Comparison of ENCODE assay signal across 25 cellular contexts in genomic region chr2:24452499-24452878, GRCh38. TPM values are rescaled to one million over a fixed set of nuclear protein-coding genes. Genes with fewer than 3 reads are reported as not detected.
DNase-seq lines count a peak whose midpoint lies in the region; ATAC-seq, FAIRE-seq and TF ChIP-seq lines count a peak whose summit lies in the region.
"Had no signal": no experiment of that assay in that cellular context is flagged by ENCODE, and none has a peak within 500 bp of the region (broad histone marks: within the 10 kb centered on the region; RNA-seq: fewer than 3 reads in every experiment).

No MANE protein-coding gene starts in this region.

- H3K9me3 ChIP-seq in K562 (replicated peaks; ENCODE audit: control insufficient read depth, insufficient read depth, low read depth, low read length): peaks cover 15% of the 10 kb centered on the region
- H3K9me3 ChIP-seq in spleen: peaks cover 0 to 22% (median 13%) of the 10 kb centered on the region in 8 donors
- H3K9me3 ChIP-seq in sigmoid colon: peaks cover 0 to 3% (median 0%) of the 10 kb centered on the region in 4 donors
- H3K9me3 ChIP-seq: adrenal gland had no signal

- H3K27me3 ChIP-seq in K562 (ENCODE audit: control insufficient read depth in 2 of 2, insufficient read depth in 2 of 2, low read length in 2 of 2) (no peaks in the 10 kb centered on the region; a peak in 1 of 5 replicates), spleen (replicated peaks in 1 of 7) (no peaks in the 10 kb centered on the region), mesendoderm (ENCODE audit: insufficient read depth, low read length, poor library complexity) (no peaks in the 10 kb centered on the region), sigmoid colon (no peaks in the 10 kb centered on the region)
- H3K27me3 ChIP-seq: adrenal gland, BE2C, hepatocyte, upper lobe of left lung had no signal

- no peak overlapping the region for H2AK5ac ChIP-seq in mesendoderm (ENCODE audit: low read length)

- H4K5ac ChIP-seq in mesendoderm (ENCODE audit: low read length): no peak overlapping the region

- no peak overlapping the region for H3K23ac ChIP-seq in mesendoderm (ENCODE audit: low read length)

- no peak overlapping the region for H3K4ac ChIP-seq in mesendoderm (ENCODE audit: low read depth, low read length)

- BruUV-seq in K562 (replicated peaks; lab: Mats Ljungman, UMichigan): no TSS peak

- H3K27ac ChIP-seq in K562 (ENCODE audit: extremely low read depth, low read depth, low read length): no peak overlapping the region
- peak overlapping the region in 5 of 8 donors; percentile 17 to 51 (median 33) for H3K27ac ChIP-seq in spleen
- H3K27ac ChIP-seq in mesendoderm (ENCODE audit: low read depth, low read length): no peak overlapping the region
- no peak overlapping the region for H3K27ac ChIP-seq in sigmoid colon
- H3K27ac ChIP-seq: adrenal gland, hepatocyte, HL-60, lower lobe of right lung, RWPE1, upper lobe of left lung had no signal

- peak overlapping the region; percentile 46; the same call in 1 of the 2 replicates for H2AFZ ChIP-seq in K562 (ENCODE audit: low read depth, low read length)
- H2AFZ ChIP-seq: hepatocyte had no signal

- H3K9me3 Mint-ChIP-seq in activated T-cell treated with anti-CD3 and anti-CD28 coated beads, Interleukin-2, amount 50 U/mL, for 72 hours: peaks cover 6 to 11% of the 10 kb centered on the region in 2 donors
- H3K9me3 Mint-ChIP-seq in activated T-cell treated with anti-CD3 and anti-CD28 coated beads, Interleukin-2, amount 50 U/mL, for 4 hours: peaks cover 12% of the 10 kb centered on the region

- H3K79me2 ChIP-seq in K562 (ENCODE audit: control insufficient read depth, insufficient read depth, low read length) (no peaks in the 10 kb centered on the region), mesendoderm (ENCODE audit: control insufficient read depth, insufficient read depth, low read length) (no peaks in the 10 kb centered on the region)
- H3K79me2 ChIP-seq: hepatocyte had no signal

- H3K27me3 Mint-ChIP-seq in activated T-cell treated with anti-CD3 and anti-CD28 coated beads, Interleukin-2, amount 50 U/mL, for 72 hours (ENCODE audit: low read depth): peaks cover 4% of the 10 kb centered on the region
- peaks cover 6% of the 10 kb centered on the region for H3K27me3 Mint-ChIP-seq in activated T-cell treated with anti-CD3 and anti-CD28 coated beads, Interleukin-2, amount 50 U/mL, for 4 hours (ENCODE audit: low read depth)

- peak overlapping the region; percentile 46 for H3K27ac Mint-ChIP-seq in activated T-cell treated with anti-CD3 and anti-CD28 coated beads, Interleukin-2, amount 50 U/mL, for 72 hours
- H3K27ac Mint-ChIP-seq: activated CD4-positive, alpha-beta memory T cell treated with anti-CD3 and anti-CD28 coated beads for 36 hours had no signal

- H3K4me1 ChIP-seq in K562 (replicated peaks in 1 of 2; ENCODE audit: control insufficient read depth in 2 of 2, insufficient read depth in 2 of 2, low read length in 2 of 2) (peaks cover 11 to 15% of the 10 kb centered on the region in 2 experiments), spleen (peaks cover 0 to 47% (median 7%) of the 10 kb centered on the region in 6 donors), mesendoderm (ENCODE audit: control insufficient read depth, low read depth, low read length) (no peaks in the 10 kb centered on the region), sigmoid colon (peaks cover 0 to 19% (median 5%) of the 10 kb centered on the region in 4 donors)
- H3K4me1 ChIP-seq: BE2C, Caco-2 had no signal

- TF ChIP-seq CTCF in K562 (IDR thresholded peaks at IDR 0.05 in 2 of 3, conservative IDR thresholded peaks at IDR 0.05 in 1 of 3; ENCODE audit: insufficient read depth in 2 of 3, low read depth in 1 of 3, low read length in 3 of 3) (no peak), spleen (IDR thresholded peaks at IDR 0.05 in 8 of 11, conservative IDR thresholded peaks at IDR 0.05 in 3 of 11) (no peak), sigmoid colon (IDR thresholded peaks at IDR 0.05) (no peak)

- H4K8ac ChIP-seq in mesendoderm (ENCODE audit: low read depth, low read length): no peak overlapping the region

- peaks cover 11% of the 10 kb centered on the region for H3K4me1 Mint-ChIP-seq in activated T-cell treated with anti-CD3 and anti-CD28 coated beads, Interleukin-2, amount 50 U/mL, for 72 hours (ENCODE audit: low read depth)
- H3K4me1 Mint-ChIP-seq in activated T-cell treated with anti-CD3 and anti-CD28 coated beads, Interleukin-2, amount 50 U/mL, for 4 hours (ENCODE audit: low read depth): peaks cover 8% of the 10 kb centered on the region

- no peaks in the 10 kb centered on the region for H4K20me1 ChIP-seq in K562 (replicated peaks; ENCODE audit: control insufficient read depth, insufficient read depth, low read length)

- no peak overlapping the region for H3K4me3 Mint-ChIP-seq in activated T-cell treated with anti-CD3 and anti-CD28 coated beads, Interleukin-2, amount 50 U/mL, for 72 hours
- no peak overlapping the region for H3K4me3 Mint-ChIP-seq in activated T-cell treated with anti-CD3 and anti-CD28 coated beads, Interleukin-2, amount 50 U/mL, for 4 hours
- H3K4me3 Mint-ChIP-seq: activated CD4-positive, alpha-beta memory T cell treated with anti-CD3 and anti-CD28 coated beads for 36 hours had no signal

- H3K9ac ChIP-seq in K562 (ENCODE audit: insufficient read depth in 1 of 2, low read depth in 2 of 2, low read length in 2 of 2) (no peak overlapping the region), mesendoderm (ENCODE audit: low read length) (no peak overlapping the region)

- WGBS in K562 (ENCODE audit: insufficient coverage, low coverage, missing lambda C conversion rate): 60% methylated on average over 4 of the region's 4 CpGs
- WGBS in spleen, 5 donors: 60 to 81% (median 63%) methylated on average over 4 of the region's 4 CpGs
- WGBS in mesendoderm (ENCODE audit: extremely low coverage, insufficient coverage, low lambda C conversion rate): no CpG with 5 or more reads among the region's 4 CpGs
- 80 to 82% methylated on average over 4 of the region's 4 CpGs for WGBS in sigmoid colon, 2 donors

- POLR2A ChIA-PET in K562 (lab: Yijun Ruan, JAX): interaction anchor here (0.6 kb wide), 1 partner anchor 14 kb away, joined by 3 read pairs; no protein-coding TSS in a partner anchor

- no peak for ATAC-seq in activated T-cell treated with anti-CD3 and anti-CD28 coated beads, Interleukin-2, amount 50 U/mL, for 72 hours (replicated peaks in 1 of 2)
- no peak for ATAC-seq in activated T-cell treated with anti-CD3 and anti-CD28 coated beads, Interleukin-2, amount 50 U/mL, for 4 hours
- no peak for ATAC-seq in K562
- peak; percentile 63 for ATAC-seq in left ventricle myocardium superior
- ATAC-seq in HG03378 (IDR thresholded peaks at IDR 0.05; ENCODE audit: unreplicated experiment): no peak
- ATAC-seq: lower lobe of right lung had no signal

- no peak overlapping the region for H3K56ac ChIP-seq in mesendoderm (ENCODE audit: low read length)

- peaks cover 8 to 9% of the 10 kb centered on the region in 2 donors for H3K36me3 Mint-ChIP-seq in activated T-cell treated with anti-CD3 and anti-CD28 coated beads, Interleukin-2, amount 50 U/mL, for 72 hours (ENCODE audit: insufficient read depth in 2 of 2)
- H3K36me3 Mint-ChIP-seq in activated T-cell treated with anti-CD3 and anti-CD28 coated beads, Interleukin-2, amount 50 U/mL, for 4 hours (ENCODE audit: insufficient read depth): no peaks in the 10 kb centered on the region

- TF ChIP-seq EP300 in K562 (IDR thresholded peaks at IDR 0.05; ENCODE audit: low read length) (no peak), sigmoid colon (IDR thresholded peaks at IDR 0.05) (no peak)

- H3K79me1 ChIP-seq in mesendoderm (ENCODE audit: low read length): no peaks in the 10 kb centered on the region

- no peak overlapping the region for H2BK120ac ChIP-seq in mesendoderm (ENCODE audit: low read depth, low read length)

- FAIRE-seq in K562 (lab: Jason Lieb, UNC): no peak
- FAIRE-seq: bronchial epithelial cell had no signal

- CTCF ChIA-PET in K562 (lab: Yijun Ruan, JAX; ENCODE audit: low intra/inter-chr PET ratio): no interaction called here

- no peak for TF ChIP-seq RAD21 in K562 (CRISPR knock-in tag; conservative IDR thresholded peaks at IDR 0.05 in 1 of 2, IDR thresholded peaks at IDR 0.05 in 1 of 2)

- no peak overlapping the region for H2BK15ac ChIP-seq in mesendoderm (replicated peaks; ENCODE audit: low read depth)

- H2BK5ac ChIP-seq in mesendoderm (ENCODE audit: low read length): no peak overlapping the region

- DNase-seq in activated T-cell treated with anti-CD3 and anti-CD28 coated beads, Interleukin-2, amount 50 U/mL, for 72 hours: no peak
- no peak for DNase-seq in activated T-cell treated with anti-CD3 and anti-CD28 coated beads, Interleukin-2, amount 50 U/mL, for 4 hours
- DNase-seq in K562 (ENCODE audit: extremely low read depth in 1 of 4, low spot score in 3 of 4) (no peak), left ventricle myocardium superior (no peak), spleen (no peak), mesendoderm (no peak), sigmoid colon (no peak)
- DNase-seq: 8988T; activated CD4-positive, alpha-beta memory T cell treated with anti-CD3 and anti-CD28 coated beads for 36 hours; activated gamma-delta T cell; adrenal gland; BE2C; Caco-2; islet precursor cell; lower lobe of right lung; NCI-H1417 treated with DMSO at 0.1 percent for 48 hours; NCI-H510A; nucleus accumbens; stimulated activated CD4-positive, alpha-beta T cell treated with anti-CD3 and anti-CD28 coated beads, Interleukin-15, amount 100 ng/mL, for 24 hours; upper lobe of left lung had no signal

- TF ChIP-seq POLR2A in K562 (conservative IDR thresholded peaks at IDR 0.05) (no peak), spleen (IDR thresholded peaks at IDR 0.05) (no peak), sigmoid colon (IDR thresholded peaks at IDR 0.05) (no peak)

- intact Hi-C loops in K562 (cut with micrococcal nuclease) (no loop called here), left ventricle myocardium superior (cut with micrococcal nuclease) (no loop called here), spleen (cut with DNase I; ENCODE audit: low total_unique reads) (no loop called here), sigmoid colon (cut with DNase I) (no loop called here)

- H3K36me3 ChIP-seq in K562 (ENCODE audit: control insufficient read depth, insufficient read depth, low read length) (no peaks in the 10 kb centered on the region), spleen (no peaks in the 10 kb centered on the region), mesendoderm (ENCODE audit: control insufficient read depth, insufficient read depth, low read length) (no peaks in the 10 kb centered on the region), sigmoid colon (no peaks in the 10 kb centered on the region)
- H3K36me3 ChIP-seq: adrenal gland, BE2C, lower lobe of right lung, upper lobe of left lung had no signal

- no peak overlapping the region for H3K18ac ChIP-seq in mesendoderm (ENCODE audit: low read length)

- no peaks in the 10 kb centered on the region for H3K9me1 ChIP-seq in K562 (ENCODE audit: control insufficient read depth, insufficient read depth, low read length)

- H3K4me3 ChIP-seq in K562 (no peak overlapping the region), spleen (peak overlapping the region in 1 of 8 donors; percentile 43), mesendoderm (ENCODE audit: low read length) (no peak overlapping the region), sigmoid colon (no peak overlapping the region)
- H3K4me3 ChIP-seq: adrenal gland, hepatocyte, lower lobe of right lung, upper lobe of left lung had no signal

- H3K4me2 ChIP-seq in K562 (ENCODE audit: insufficient read depth, low read length) (no peak overlapping the region), mesendoderm (ENCODE audit: low read length) (no peak overlapping the region)
- H3K4me2 ChIP-seq: hepatocyte had no signal

- in situ Hi-C loops in K562 (cut with MboI): no loop called here

RNA-seq across cellular contexts. Expression of gene NCOA1, which starts 38.6 kb away (rescaled TPM):
- total RNA-seq in activated T-cell treated with anti-CD3 and anti-CD28 coated beads, Interleukin-2, amount 50 U/mL, for 72 hours: 10 to 100 TPM; 29.8 to 32.7 TPM
- total RNA-seq in activated T-cell treated with anti-CD3 and anti-CD28 coated beads, Interleukin-2, amount 50 U/mL, for 4 hours: 10 to 100 TPM; 23.9 to 36.9 (median 34.5) TPM
- total RNA-seq in K562 (2011; cell fraction: chromatin; rRNA removed; ENCODE audit: low replicate concordance): 51.3 and 140 TPM in 2 replicates
- 21.5 and 31.2 TPM in 2 replicates for total RNA-seq in K562 (2011; cell fraction: nucleolus; rRNA removed)
- total RNA-seq in K562 (2011; cell fraction: nucleoplasm; rRNA removed): 55.1 and 80.0 TPM in 2 replicates
- total RNA-seq in K562 (2014; rRNA removed) (8.3 and 12.2 TPM in 2 replicates), K562 (2014; rRNA removed; fragmentation: Illumina TruSeq; extraction: Trizol) (19.4 and 20.3 TPM in 2 replicates), K562 (2015; rRNA removed; fragmentation: Illumina TruSeq; extraction: Trizol) (19.9 TPM in 2 replicates), K562 (2021) (16.2 and 17.0 TPM in 2 replicates), left ventricle myocardium superior (34.3 TPM), spleen (10 to 100 TPM; 47.0 to 73.6 (median 60.3) TPM), sigmoid colon (10 to 100 TPM; 49.2 to 61.7 (median 51.8) TPM)
- polyA plus RNA-seq in K562 (2011; rRNA removed) (22.2 and 25.7 TPM in 2 replicates), K562 (2014; fragmentation: Illumina TruSeq; extraction: Trizol) (17.4 and 19.7 TPM in 2 replicates), K562 (2014; fragmentation: Nextera tagmentation; extraction: Ambion mirVana) (1 to 10 TPM; 4.9 to 6.2 TPM), K562 (2014; rRNA removed) (9.4 and 10.8 TPM in 2 replicates), spleen (1 to 10 TPM; 4.4 to 6.6 (median 5.3) TPM), sigmoid colon (10 to 100 TPM; 11.3 to 12.7 (median 11.4) TPM)
- 12.8 and 15.5 TPM in 2 replicates for polyA plus RNA-seq in K562 (2011; cell fraction: cytosol; rRNA removed)
- 23.6 and 27.1 TPM in 2 replicates for polyA plus RNA-seq in K562 (2011; cell fraction: nucleus; rRNA removed)
- polyA plus RNA-seq in K562 (2012): 12.6 and 12.9 TPM in 2 replicates
- polyA minus RNA-seq in K562 (2011; rRNA and poly(A)+ RNA removed): 67.5 and 67.7 TPM in 2 replicates
- 14.5 and 23.9 TPM in 2 replicates for polyA minus RNA-seq in K562 (2011; cell fraction: cytosol; rRNA and poly(A)+ RNA removed)
- 40.3 and 55.5 TPM in 2 replicates for polyA minus RNA-seq in K562 (2011; cell fraction: nucleus; rRNA and poly(A)+ RNA removed)
- polyA plus RNA-seq in mesendoderm (2013, experiment 1 of 2): 11.2 TPM
- polyA plus RNA-seq in mesendoderm (2013, experiment 2 of 2): 10.6 TPM

Comparison
In these comparisons a context has a peak if more than half of its experiments do, and no peak if none do; other contexts are left out.
1. H3K27ac ChIP-seq: peak in spleen (5 of 8); none in K562 (single experiment), mesendoderm (single experiment) and sigmoid colon (0 of 4).